13 cellular contexts compared by ENCODE assay signal in genomic region chr17:83196973-83197880, GRCh38.
DNase-seq lines count a peak whose midpoint lies in the region; ATAC-seq, FAIRE-seq and TF ChIP-seq lines count a peak whose summit lies in the region.
"Had no signal": no experiment of that assay in that cellular context is flagged by ENCODE, and none has a peak within 500 bp of the region (broad histone marks: within the 10 kb centered on the region; RNA-seq: fewer than 3 reads in every experiment).

No MANE protein-coding gene starts in this region.

- intact Hi-C loops in esophagus squamous epithelium (cut with DNase I): no loop called here
- intact Hi-C loops in posterior vena cava (cut with DNase I): no loop called here

- no peak for TF ChIP-seq POLR2A in esophagus squamous epithelium (IDR thresholded peaks at IDR 0.05)

- no peak for ATAC-seq in HG02840 (IDR thresholded peaks at IDR 0.05; ENCODE audit: low FRiP score, unreplicated experiment)
- no peak for ATAC-seq in GM19328 (IDR thresholded peaks at IDR 0.05; ENCODE audit: unreplicated experiment)
- ATAC-seq: activated CD8-positive, alpha-beta memory T cell treated with anti-CD3 and anti-CD28 coated beads, Interleukin-2, amount 10 ng/mL, durations not matched to agents 7 days and 5 days; K562; T-cell had no signal

- H3K4me3 ChIP-seq in esophagus squamous epithelium: no peak overlapping the region
- H3K4me3 ChIP-seq: K562 had no signal

- peaks cover 23 to 83% (median 31%) of the 10 kb centered on the region in 3 donors for H3K4me1 ChIP-seq in esophagus squamous epithelium

- 84 to 89% methylated on average over 7 to 10 of the region's 24 CpGs for WGBS in esophagus squamous epithelium, 2 donors

- TF ChIP-seq CTCF in esophagus squamous epithelium (IDR thresholded peaks at IDR 0.05): no peak

- FAIRE-seq in GM19239 (lab: Jason Lieb, UNC): no peak
- FAIRE-seq: K562 had no signal

- H3K9me3 ChIP-seq in esophagus squamous epithelium: no peaks in the 10 kb centered on the region

- peak overlapping the region in 3 of 4 donors; percentile 34 to 84 (median 59) for H3K27ac ChIP-seq in esophagus squamous epithelium
- H3K27ac ChIP-seq: epithelial cell of prostate had no signal

- no peaks in the 10 kb centered on the region for H3K27me3 ChIP-seq in esophagus squamous epithelium

- DNase-seq in AG08395 (ENCODE audit: low spot score): peak; percentile 61
- peak; percentile 51 for DNase-seq in GM04503 (ENCODE audit: low read depth)
- no peak for DNase-seq in esophagus squamous epithelium (lab: John Stamatoyannopoulos, UW)
- DNase-seq in posterior vena cava (ENCODE audit: low spot score): peak; percentile 80
- DNase-seq in GM19239 (ENCODE audit: insufficient read length, low spot score): no peak
- no peak for DNase-seq in SW480 (ENCODE audit: low spot score)
- DNase-seq: activated CD8-positive, alpha-beta memory T cell treated with anti-CD3 and anti-CD28 coated beads, Interleukin-2, amount 10 ng/mL, durations not matched to agents 7 days and 5 days; NCI-H187 treated with DMSO at 0.1 percent for 48 hours had no signal

- H3K36me3 ChIP-seq in esophagus squamous epithelium: no peaks in the 10 kb centered on the region

Comparison
In these comparisons a context has a peak if more than half of its experiments do, and no peak if none do; other contexts are left out.
1. DNase-seq: peak in AG08395 (single experiment), GM04503 (single experiment) and posterior vena cava (single experiment); none in esophagus squamous epithelium (single experiment), GM19239 (single experiment) and SW480 (single experiment).